8 cellular contexts compared by ENCODE assay signal in the genomic region with DNA sequence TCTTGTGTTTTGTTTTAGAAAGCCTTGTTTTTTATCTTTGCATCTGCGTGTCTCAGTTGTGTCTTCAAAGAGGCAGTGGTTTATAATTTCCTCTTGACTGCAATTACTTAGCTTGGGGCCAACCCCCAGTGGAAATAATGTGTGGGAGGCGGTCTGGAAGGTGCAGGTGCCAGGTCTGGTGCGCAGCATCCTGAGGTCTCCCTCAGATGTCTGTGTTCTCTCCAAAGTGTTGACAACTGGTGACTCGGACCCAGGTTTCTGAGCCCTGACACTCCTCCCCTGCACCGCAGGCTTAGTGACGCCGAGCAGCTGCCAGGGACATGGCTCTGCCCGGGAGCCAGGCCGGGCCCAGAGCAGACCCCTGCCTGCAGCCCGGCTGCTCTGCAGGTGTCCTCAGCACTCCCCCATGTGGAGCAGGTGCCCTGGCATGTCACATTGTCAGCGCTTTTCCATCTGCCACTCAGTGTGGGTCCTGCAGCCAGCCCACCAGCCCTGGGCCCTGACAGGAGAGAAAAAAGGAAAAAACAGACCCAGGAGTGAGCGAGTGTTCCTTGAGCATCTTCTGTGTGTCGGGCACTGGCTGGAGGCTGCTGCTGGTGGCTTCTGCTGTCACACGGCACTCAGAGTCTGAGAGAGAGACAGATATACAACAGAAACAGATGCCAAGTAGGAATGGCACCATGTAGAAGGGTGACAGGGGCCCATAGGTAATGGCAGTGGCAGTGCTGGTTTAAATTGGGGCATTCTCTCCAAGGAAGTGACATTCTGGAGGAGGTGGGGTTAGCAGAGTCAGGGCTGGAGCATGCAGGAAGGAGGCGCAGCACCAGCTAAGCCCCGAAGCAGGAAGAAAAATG. TPM values are rescaled to one million over a fixed set of nuclear protein-coding genes. Genes with fewer than 3 reads are reported as not detected.
A peak's percentile ranks its signal among the peaks of the same experiment; 100 is the strongest.
DNase-seq lines count a peak whose midpoint lies in the region; ATAC-seq and TF ChIP-seq lines count a peak whose summit lies in the region.

No MANE protein-coding gene starts in this region.

- no peak overlapping the region for H3K9ac ChIP-seq in smooth muscle cell (ENCODE audit: low read depth)

- DNase-seq in GF-D8 (lab: John Stamatoyannopoulos, UW): peak; percentile 9
- peak; percentile 85 for DNase-seq in NCI-H69 (lab: John Stamatoyannopoulos, UW)
- peak; percentile 80 to 85 for DNase-seq in activated T-cell treated with anti-CD3 and anti-CD28 coated beads, Interleukin-2, amount 50 U/mL, for 48 hours
- peak; percentile 49 for DNase-seq in osteoblast (ENCODE audit: insufficient read length, low spot score, missing footprints)
- no peak for DNase-seq in MG63
- DNase-seq in smooth muscle cell (lab: John Stamatoyannopoulos, UW; ENCODE audit: unreplicated experiment): no peak

- H2AFZ ChIP-seq in osteoblast (ENCODE audit: low read length): no peak overlapping the region
- no peak overlapping the region for H2AFZ ChIP-seq in smooth muscle cell (ENCODE audit: low read depth)

- H3K27me3 ChIP-seq in osteoblast (ENCODE audit: insufficient read depth, low read length): no peaks in the 10 kb centered on the region
- H3K27me3 ChIP-seq in MG63: no peaks in the 10 kb centered on the region
- no peaks in the 10 kb centered on the region for H3K27me3 ChIP-seq in smooth muscle cell (ENCODE audit: low read depth)

- ATAC-seq in GM21447 (IDR thresholded peaks at IDR 0.05; ENCODE audit: unreplicated experiment): no peak
- no peak for ATAC-seq in GM21390 (IDR thresholded peaks at IDR 0.05; ENCODE audit: unreplicated experiment)

- H3K4me3 ChIP-seq in osteoblast (ENCODE audit: insufficient read depth, low read length): no peak overlapping the region
- H3K4me3 ChIP-seq in MG63: no peak overlapping the region
- no peak overlapping the region for H3K4me3 ChIP-seq in smooth muscle cell

- H4K20me1 ChIP-seq in osteoblast (ENCODE audit: insufficient read depth, low read length) (no peaks in the 10 kb centered on the region), smooth muscle cell (ENCODE audit: low read depth) (no peaks in the 10 kb centered on the region)

- 52% methylated on average over 15 of the region's 16 CpGs for WGBS in smooth muscle cell (ENCODE audit: low lambda C conversion rate)

- no peaks in the 10 kb centered on the region for H3K9me3 ChIP-seq in osteoblast (ENCODE audit: low read depth, low read length)
- H3K9me3 ChIP-seq in MG63: no peaks in the 10 kb centered on the region
- H3K9me3 ChIP-seq in smooth muscle cell (replicated peaks; ENCODE audit: low read depth): no peaks in the 10 kb centered on the region

- no peak for TF ChIP-seq CTCF in osteoblast (IDR thresholded peaks at IDR 0.05; ENCODE audit: extremely low read depth, low read depth, low read length)
- no peak for TF ChIP-seq CTCF in smooth muscle cell (IDR thresholded peaks at IDR 0.05; ENCODE audit: borderline replicate concordance, insufficient read depth, poor library complexity, severe bottlenecking)

- no peaks in the 10 kb centered on the region for H3K36me3 ChIP-seq in osteoblast (ENCODE audit: insufficient read depth, low read length)
- no peaks in the 10 kb centered on the region for H3K36me3 ChIP-seq in MG63
- no peaks in the 10 kb centered on the region for H3K36me3 ChIP-seq in smooth muscle cell (ENCODE audit: low read depth)

- H3K4me2 ChIP-seq in osteoblast (ENCODE audit: insufficient read depth, low read length) (no peak overlapping the region), smooth muscle cell (no peak overlapping the region)

- H3F3A ChIP-seq in smooth muscle cell (ENCODE audit: low read depth): peaks cover 10% of the 10 kb centered on the region

- H3K4me1 ChIP-seq in osteoblast (ENCODE audit: insufficient read depth, low read length) (no peaks in the 10 kb centered on the region), smooth muscle cell (ENCODE audit: low read depth) (peaks cover 19% of the 10 kb centered on the region)

- H3K79me2 ChIP-seq in osteoblast (ENCODE audit: insufficient read depth, low read length) (no peaks in the 10 kb centered on the region), smooth muscle cell (ENCODE audit: low read depth) (no peaks in the 10 kb centered on the region)

- no peak overlapping the region for H3K27ac ChIP-seq in osteoblast (ENCODE audit: low read depth, low read length)
- H3K27ac ChIP-seq in smooth muscle cell (ENCODE audit: low read depth): no peak overlapping the region

RNA-seq across cellular contexts. Expression of gene SELENON, which starts 24.8 kb away (rescaled TPM):
- total RNA-seq in osteoblast: 33.7 and 45.1 TPM in 2 replicates
- 12.9 and 18.8 TPM in 2 replicates for total RNA-seq in MG63 (2014; rRNA removed; shearing (Covaris generic); ENCODE audit: low replicate concordance)
- total RNA-seq in smooth muscle cell: 26.6 and 32.6 TPM in 2 replicates
- polyA plus RNA-seq in smooth muscle cell: 48.9 and 62.9 TPM in 2 replicates

RNA-seq across cellular contexts. Expression of gene MTFR1L, which starts 44.6 kb away (rescaled TPM):
- total RNA-seq in osteoblast (46.6 and 47.4 TPM in 2 replicates), smooth muscle cell (39.9 and 47.2 TPM in 2 replicates)
- 18.2 and 24.3 TPM in 2 replicates for total RNA-seq in MG63 (2014; rRNA removed; shearing (Covaris generic); ENCODE audit: low replicate concordance)
- polyA plus RNA-seq in smooth muscle cell: 63.9 and 71.2 TPM in 2 replicates

Comparison
In these comparisons a context has a peak if more than half of its experiments do, and no peak if none do; other contexts are left out.
1. DNase-seq: peak in GF-D8 (single experiment), NCI-H69 (single experiment), activated T-cell treated with anti-CD3 and anti-CD28 coated beads, Interleukin-2, amount 50 U/mL, for 48 hours (2 of 2) and osteoblast (single experiment); none in MG63 (single experiment) and smooth muscle cell (single experiment).